Comparison of ENCODE assay signal across 10 cellular contexts in genomic region chr4:92304073-92304472, GRCh38. TPM values are rescaled to one million over a fixed set of nuclear protein-coding genes. Genes with fewer than 3 reads are reported as not detected.
DNase-seq lines count a peak whose midpoint lies in the region; ATAC-seq and TF ChIP-seq lines count a peak whose summit lies in the region.
"Had no signal": no experiment of that assay in that cellular context is flagged by ENCODE, and none has a peak within 500 bp of the region (broad histone marks: within the 10 kb centered on the region; RNA-seq: fewer than 3 reads in every experiment).

No MANE protein-coding gene starts in this region.

- H3K9ac ChIP-seq in KMS-11 (no peak overlapping the region), mesendoderm (ENCODE audit: low read length) (peak overlapping the region; percentile 46)

- H3K27ac ChIP-seq in KMS-11 = no peak overlapping the region
- peak overlapping the region in 57 of 59 donors; percentile 51 to 95 (median 84) for H3K27ac ChIP-seq in dorsolateral prefrontal cortex
- no peak overlapping the region for H3K27ac ChIP-seq in mesendoderm (ENCODE audit: low read depth, low read length)
- H3K27ac ChIP-seq in thoracic aorta = no peak overlapping the region
- no peak overlapping the region for H3K27ac ChIP-seq in right lobe of liver

- no peak overlapping the region for H2BK5ac ChIP-seq in mesendoderm (ENCODE audit: low read length)

- H3K4ac ChIP-seq in mesendoderm (ENCODE audit: low read depth, low read length) = no peak overlapping the region

- no peaks in the 10 kb centered on the region for H3K27me3 ChIP-seq in KMS-11 (ENCODE audit: insufficient read depth, low read depth)
- H3K27me3 ChIP-seq in dorsolateral prefrontal cortex = peaks cover 0 to 15% (median 0%) of the 10 kb centered on the region in 45 donors
- peaks cover 2% of the 10 kb centered on the region for H3K27me3 ChIP-seq in mesendoderm (ENCODE audit: insufficient read depth, low read length, poor library complexity)
- peaks cover 9% of the 10 kb centered on the region for H3K27me3 ChIP-seq in thoracic aorta (replicated peaks; ENCODE audit: insufficient read depth)
- peaks cover 0 to 8% of the 10 kb centered on the region in 2 donors for H3K27me3 ChIP-seq in right lobe of liver

- no peak overlapping the region for H4K5ac ChIP-seq in mesendoderm (ENCODE audit: low read length)

- WGBS in mesendoderm (ENCODE audit: extremely low coverage, insufficient coverage, low lambda C conversion rate) = no CpG with 5 or more reads among the region's 19 CpGs
- WGBS in right lobe of liver (ENCODE audit: insufficient coverage, low coverage, low lambda C conversion rate, missing lambda C conversion rate) = 3% methylated on average over 19 of the region's 19 CpGs

- H2AK5ac ChIP-seq in mesendoderm (ENCODE audit: low read length) = no peak overlapping the region

- H3K18ac ChIP-seq in mesendoderm (ENCODE audit: low read length) = peak overlapping the region; percentile 70

- H2AFZ ChIP-seq in KMS-11 (ENCODE audit: low read depth) = peak overlapping the region; percentile 74; the same call in 1 of the 2 replicates

- no peak overlapping the region for H2BK15ac ChIP-seq in mesendoderm (replicated peaks; ENCODE audit: low read depth)

- TF ChIP-seq CTCF in KMS-11 (conservative IDR thresholded peaks at IDR 0.05; ENCODE audit: low read depth, low read length) (no peak), dorsolateral prefrontal cortex (IDR thresholded peaks at IDR 0.05 in 54 of 56, conservative IDR thresholded peaks at IDR 0.05 in 2 of 56; ENCODE audit: low read depth in 1 of 56, partially characterized antibody in 56 of 56) (no peak), thoracic aorta (IDR thresholded peaks at IDR 0.05) (no peak), right lobe of liver (IDR thresholded peaks at IDR 0.05) (no peak)

- H4K20me1 ChIP-seq in KMS-11 (ENCODE audit: insufficient read depth) = no peaks in the 10 kb centered on the region

- H3K9me3 ChIP-seq in thoracic aorta = no peaks in the 10 kb centered on the region
- no peaks in the 10 kb centered on the region for H3K9me3 ChIP-seq in right lobe of liver

- H3K79me2 ChIP-seq in KMS-11 (ENCODE audit: insufficient read depth, low read depth) = no peaks in the 10 kb centered on the region
- H3K79me2 ChIP-seq in mesendoderm (ENCODE audit: control insufficient read depth, insufficient read depth, low read length) = no peaks in the 10 kb centered on the region

- TF ChIP-seq POLR2A in right lobe of liver (IDR thresholded peaks at IDR 0.05) = no peak

- peak overlapping the region; percentile 49 for H3K56ac ChIP-seq in mesendoderm (ENCODE audit: low read length)

- H3K36me3 ChIP-seq in KMS-11 (ENCODE audit: insufficient read depth) (no peaks in the 10 kb centered on the region), mesendoderm (ENCODE audit: control insufficient read depth, insufficient read depth, low read length) (no peaks in the 10 kb centered on the region), thoracic aorta (no peaks in the 10 kb centered on the region), right lobe of liver (no peaks in the 10 kb centered on the region)

- DNase-seq in dorsolateral prefrontal cortex (peak in 3 of 10 donors; percentile 23 to 42 (median 35)), mesendoderm (no peak), thoracic aorta (ENCODE audit: low spot score) (no peak), SW 1271 (lab: John Stamatoyannopoulos, UW) (no peak), right lobe of liver (no peak)
- no peak for DNase-seq in stimulated activated CD4-positive, alpha-beta T cell treated with anti-CD3 and anti-CD28 coated beads, Interleukin-12 subunit alpha, Interleukin-12 subunit beta, amount 100 ng/mL, for 4 hours

- H3K23ac ChIP-seq in mesendoderm (ENCODE audit: low read length) = no peak overlapping the region

- H3K4me3 ChIP-seq in KMS-11 (IDR thresholded peaks at IDR 0.05; ENCODE audit: insufficient read depth, low read depth, low read length) = no peak overlapping the region
- peak overlapping the region; percentile 53 to 90 (median 70) for H3K4me3 ChIP-seq in dorsolateral prefrontal cortex
- H3K4me3 ChIP-seq in mesendoderm (ENCODE audit: low read length) = peak overlapping the region; percentile 41
- H3K4me3 ChIP-seq in thoracic aorta = peak overlapping the region; percentile 72
- H3K4me3 ChIP-seq in right lobe of liver = no peak overlapping the region

- no peaks in the 10 kb centered on the region for H3K79me1 ChIP-seq in mesendoderm (ENCODE audit: low read length)

- peak overlapping the region; percentile 37 for H2BK120ac ChIP-seq in mesendoderm (ENCODE audit: low read depth, low read length)

- H3K4me2 ChIP-seq in KMS-11 (peak overlapping the region; percentile 18; the same call in 1 of the 2 replicates), mesendoderm (ENCODE audit: low read length) (peak overlapping the region; percentile 89)

- no peak overlapping the region for H4K8ac ChIP-seq in mesendoderm (ENCODE audit: low read depth, low read length)

- intact Hi-C loops in dorsolateral prefrontal cortex (cut with DNase I) (loop anchor here (10.0 kb wide), 2 partner anchors 81 to 251 kb away; no protein-coding TSS in a partner anchor), right lobe of liver (cut with DNase I) (no loop called here)

- no peak for ATAC-seq in thoracic aorta (ENCODE audit: insufficient number of reproducible peaks, low FRiP score, low read depth)
- no peak for ATAC-seq in right lobe of liver
- no peak for ATAC-seq in HG03097 (IDR thresholded peaks at IDR 0.05; ENCODE audit: low FRiP score, unreplicated experiment)
- ATAC-seq: activated CD4-positive, CD25-positive, alpha-beta regulatory T cell treated with anti-CD3 and anti-CD28 coated beads, Interleukin-2, amount 50 U/mL, for 24 hours had no signal

- no peaks in the 10 kb centered on the region for H3K4me1 ChIP-seq in KMS-11 (ENCODE audit: low read depth, poor library complexity, severe bottlenecking)
- H3K4me1 ChIP-seq in mesendoderm (ENCODE audit: control insufficient read depth, low read depth, low read length) = no peaks in the 10 kb centered on the region
- H3K4me1 ChIP-seq in thoracic aorta (ENCODE audit: control insufficient read depth in 1 of 2, low read depth in 2 of 2) = peaks cover 16 to 27% of the 10 kb centered on the region in 2 donors
- H3K4me1 ChIP-seq in right lobe of liver = peaks cover 0 to 9% (median 0%) of the 10 kb centered on the region in 4 donors

RNA-seq across cellular contexts. Expression of gene GRID2, which starts 0.3 kb away (rescaled TPM):
- total RNA-seq in dorsolateral prefrontal cortex (10 to 100 TPM in 93 of 120 experiments, 1 to 10 TPM in 27; 4.0 to 21.4 (median 12.2) TPM), thoracic aorta (under 1 TPM in 1 of 2 donors, not detected in 1; 0.28 TPM), right lobe of liver (not detected)
- polyA plus RNA-seq in mesendoderm (2013, experiment 1 of 2) = 29.2 TPM
- polyA plus RNA-seq in mesendoderm (2013, experiment 2 of 2) = 29.6 TPM
- total RNA-seq: omental fat pad had no signal

Comparison
In these comparisons a context has a peak if more than half of its experiments do, and no peak if none do; other contexts are left out.
1. H3K27ac ChIP-seq: peak in dorsolateral prefrontal cortex (57 of 59); none in KMS-11 (single experiment), mesendoderm (single experiment), thoracic aorta (0 of 2) and right lobe of liver (0 of 3).
2. H3K4me3 ChIP-seq: peak in dorsolateral prefrontal cortex (59 of 59), mesendoderm (single experiment) and thoracic aorta (single experiment); none in KMS-11 (single experiment) and right lobe of liver (0 of 3).
3. intact Hi-C loops: an anchor here in dorsolateral prefrontal cortex (10.0 kb wide); none called in right lobe of liver.